ENCODE assay signal across 25 cellular contexts in the genomic region with DNA sequence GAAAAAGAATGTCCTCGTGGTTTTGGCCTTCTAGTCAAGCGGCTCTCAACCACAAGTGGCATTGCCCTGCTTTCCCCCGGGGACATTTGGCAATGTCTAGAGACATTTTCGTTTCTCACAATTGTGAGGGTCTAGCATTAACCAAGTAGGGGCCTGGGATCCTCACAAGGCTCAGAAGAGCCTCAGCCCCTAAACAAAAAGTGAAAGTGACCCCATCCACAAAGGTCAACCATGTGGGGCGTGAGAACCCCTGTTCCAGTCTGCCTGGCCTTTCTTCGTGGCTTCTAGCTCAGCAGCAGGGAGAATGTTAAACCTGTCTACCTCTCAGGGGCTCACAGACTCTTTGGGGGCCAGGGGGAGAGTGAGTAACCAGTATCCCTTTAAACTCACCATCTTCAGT. TPM values are rescaled to one million over a fixed set of nuclear protein-coding genes. Genes with fewer than 3 reads are reported as not detected.
A peak's percentile ranks its signal among the peaks of the same experiment; 100 is the strongest.
DNase-seq lines count a peak whose midpoint lies in the region; ATAC-seq, FAIRE-seq and TF ChIP-seq lines count a peak whose summit lies in the region.
"Had no signal": no experiment of that assay in that cellular context is flagged by ENCODE, and none has a peak within 500 bp of the region (broad histone marks: within the 10 kb centered on the region; RNA-seq: fewer than 3 reads in every experiment).

No MANE protein-coding gene starts in this region.

- DNase-seq in right cardiac atrium, result peak in 2 of 3 donors; percentile 2 to 27
- no peak for DNase-seq in right atrium auricular region (ENCODE audit: low spot score)
- DNase-seq in GM12865 (ENCODE audit: low read depth), result peak; percentile 36
- no peak for DNase-seq in GM12878 (ENCODE audit: low read depth, low spot score)
- no peak for DNase-seq in glomerular visceral epithelial cell (ENCODE audit: extremely low spot score)
- DNase-seq in body of pancreas, result no peak
- no peak for DNase-seq in NCI-H2029 treated with DMSO at 0.1 percent for 48 hours (lab: John Stamatoyannopoulos, UW)
- DNase-seq: Caco-2; CD8-positive, alpha-beta T cell; DMS 273 treated with DMSO at 0.1 percent for 48 hours; DND-41; Karpas-422; NCI-H1105; NCI-H1436 treated with DMSO at 0.1 percent for 48 hours; NCI-H1930; NCI-H446; NCI-H524 treated with DMSO at 0.1 percent for 48 hours; NCI-H774; PC-3; SK-N-SH; SW 1271 had no signal

- no peak for FAIRE-seq in GM12878 (lab: Jason Lieb, UNC)
- FAIRE-seq: A204.1, H54, HepG2 had no signal

- H3K4me3 ChIP-seq in right cardiac atrium (ENCODE audit: low read length) (no peak overlapping the region), right atrium auricular region (no peak overlapping the region), GM12865 (ENCODE audit: low read depth, low read length) (no peak overlapping the region), GM12878 (no peak overlapping the region), body of pancreas (no peak overlapping the region)

- BruUV-seq in GM12878 (replicated peaks; lab: Mats Ljungman, UMichigan), result no TSS peak

- TF ChIP-seq CTCF in right atrium auricular region (IDR thresholded peaks at IDR 0.05) (no peak), GM12865 (IDR thresholded peaks at IDR 0.05; ENCODE audit: insufficient read depth, low read depth, low read length, missing control alignments) (no peak), GM12878 (IDR thresholded peaks at IDR 0.05 in 2 of 3, conservative IDR thresholded peaks at IDR 0.05 in 1 of 3; ENCODE audit: control insufficient read depth in 2 of 3, extremely low read depth in 1 of 3, insufficient read depth in 1 of 3, low read depth in 3 of 3, low read length in 3 of 3) (no peak), body of pancreas (IDR thresholded peaks at IDR 0.05) (no peak)

- ATAC-seq in right cardiac atrium (no peak), GM12878 (peak; percentile 40), body of pancreas (no peak)
- ATAC-seq: CD8-positive, alpha-beta T cell had no signal

- no peak for TF ChIP-seq RAD21 in GM12878 (IDR thresholded peaks at IDR 0.05; ENCODE audit: insufficient read depth, low read depth, low read length)

- TF ChIP-seq POLR2A in GM12878 (IDR thresholded peaks at IDR 0.05; ENCODE audit: low read depth, low read length) (no peak), body of pancreas (IDR thresholded peaks at IDR 0.05) (no peak)

- RAD21 ChIA-PET in GM12878 (lab: Charles Lee; ENCODE audit: unreplicated experiment), result no interaction called here

- H3K36me3 ChIP-seq in right atrium auricular region (no peaks in the 10 kb centered on the region), GM12878 (ENCODE audit: control insufficient read depth in 2 of 2, insufficient read depth in 2 of 2, low read length in 1 of 2) (no peaks in the 10 kb centered on the region), body of pancreas (replicated peaks in 1 of 2; ENCODE audit: insufficient read depth in 1 of 2, low read depth in 2 of 2) (no peaks in the 10 kb centered on the region)

- H3K4me2 ChIP-seq in GM12878 (ENCODE audit: control insufficient read depth, insufficient read depth), result peak overlapping the region; percentile 13; the same call in 1 of the 2 replicates
- H3K4me2 ChIP-seq: SK-N-SH had no signal

- in situ Hi-C loops in GM12878 (cut with MboI), result loop anchor here (5.0 to 10.0 kb wide), 2 partner anchors 34 to 924 kb away; no protein-coding TSS in a partner anchor

- CTCF ChIA-PET in GM12878 (lab: Yijun Ruan, JAX), result interaction anchor here (1.0 to 6.7 kb wide), 4 partner anchors 13 to 109 kb away, joined by 3 to 68 read pairs (median 3); no protein-coding TSS in a partner anchor

- no peaks in the 10 kb centered on the region for H4K20me1 ChIP-seq in GM12878 (ENCODE audit: control insufficient read depth, insufficient read depth)

- H3K27ac ChIP-seq in right cardiac atrium (ENCODE audit: low read length) (no peak overlapping the region), right atrium auricular region (no peak overlapping the region), GM12878 (ENCODE audit: control insufficient read depth, insufficient read depth) (no peak overlapping the region), body of pancreas (no peak overlapping the region)
- H3K27ac ChIP-seq: C4-2B had no signal

- H3K9ac ChIP-seq in GM12878 (ENCODE audit: control insufficient read depth, insufficient read depth, low read length), result no peak overlapping the region
- H3K9ac ChIP-seq: SK-N-SH had no signal

- intact Hi-C loops in right cardiac atrium (cut with DNase I) (no loop called here), GM12878 (cut with micrococcal nuclease; ENCODE audit: unreplicated experiment) (loop anchor here (2.0 kb wide), 1 partner anchor 108 kb away; no protein-coding TSS in a partner anchor), body of pancreas (cut with DNase I) (no loop called here)

- H2AFZ ChIP-seq in GM12878 (ENCODE audit: control insufficient read depth, low read depth, low read length), result peak overlapping the region; percentile 10; the same call in 1 of the 2 replicates

- H3K9me3 ChIP-seq in right cardiac atrium (ENCODE audit: control insufficient read depth, low read length), result no peaks in the 10 kb centered on the region
- H3K9me3 ChIP-seq in right atrium auricular region, result no peaks in the 10 kb centered on the region
- H3K9me3 ChIP-seq in GM12878 (replicated peaks; ENCODE audit: control insufficient read depth, insufficient read depth, low read length), result no peaks in the 10 kb centered on the region
- no peaks in the 10 kb centered on the region for H3K9me3 ChIP-seq in body of pancreas
- H3K9me3 ChIP-seq: Caco-2, SK-N-SH had no signal

- no peaks in the 10 kb centered on the region for H3K27me3 ChIP-seq in right cardiac atrium (ENCODE audit: control insufficient read depth, insufficient read depth)
- no peaks in the 10 kb centered on the region for H3K27me3 ChIP-seq in right atrium auricular region
- peaks cover 3 to 7% of the 10 kb centered on the region in 2 experiments for H3K27me3 ChIP-seq in GM12878 (replicated peaks in 1 of 2; ENCODE audit: control insufficient read depth in 2 of 2, insufficient read depth in 2 of 2, low read length in 1 of 2)
- H3K27me3 ChIP-seq in body of pancreas, result peaks cover 0 to 5% of the 10 kb centered on the region in 2 donors

- SMC1A ChIA-PET in GM12878 (lab: Charles Lee; ENCODE audit: uncharacterized antibody, unreplicated experiment), result no interaction called here

- H3K79me2 ChIP-seq in GM12878 (ENCODE audit: control insufficient read depth, insufficient read depth, low read length), result peaks cover 2% of the 10 kb centered on the region

- H3K4me1 ChIP-seq in right cardiac atrium (ENCODE audit: control insufficient read depth, insufficient read depth, low read length) (no peaks in the 10 kb centered on the region), right atrium auricular region (peaks cover 0 to 12% of the 10 kb centered on the region in 2 donors), GM12878 (ENCODE audit: control insufficient read depth, insufficient read depth, low read length) (peaks cover 4% of the 10 kb centered on the region; the same call in 1 of the 2 replicates), body of pancreas (peaks cover 5% of the 10 kb centered on the region)

- 78% methylated on average over 6 of the region's 6 CpGs for WGBS in right cardiac atrium
- 19% methylated on average over 6 of the region's 6 CpGs for WGBS in GM12878 (ENCODE audit: insufficient coverage, insufficient replicate concordance, low lambda C conversion rate, missing lambda C conversion rate)
- WGBS in body of pancreas, 2 donors, result 63 to 80% methylated on average over 2 to 6 of the region's 6 CpGs

- TF ChIP-seq EP300 in GM12878 (IDR thresholded peaks at IDR 0.05; ENCODE audit: borderline replicate concordance in 1 of 2, control insufficient read depth in 1 of 2, low read depth in 2 of 2, low read length in 2 of 2), result no peak

- POLR2A ChIA-PET in GM12878 (lab: Charles Lee), result interaction anchor here (0.5 kb wide), 1 partner anchor 12 kb away, joined by 3 read pairs; no protein-coding TSS in a partner anchor

RNA-seq across cellular contexts. Expression of a gene that starts 4.8 kb away (rescaled TPM):
- total RNA-seq in right cardiac atrium, result 100 to 1,000 TPM; 647 to 821 (median 732) TPM
- 1,420 TPM for polyA plus RNA-seq in right cardiac atrium
- 100 to 1,000 TPM; 212 to 310 TPM for total RNA-seq in right atrium auricular region
- 157 and 160 TPM in 2 replicates for total RNA-seq in GM12878 (2013; cell fraction: nucleolus; rRNA removed)
- total RNA-seq in GM12878 (2014; rRNA removed), result 3,474 and 3,658 TPM in 2 replicates
- total RNA-seq in GM12878 (2014; rRNA removed; fragmentation: Illumina TruSeq; extraction: Trizol), result 2,756 and 2,777 TPM in 2 replicates
- total RNA-seq in GM12878 (2021), result 1,318 and 1,414 TPM in 2 replicates
- 1,426 TPM for polyA plus RNA-seq in GM12878 (2011; ENCODE audit: low read depth)
- polyA plus RNA-seq in GM12878 (2011; rRNA removed), result 1,375 and 1,634 TPM in 2 replicates
- 350 and 2,010 TPM in 2 replicates for polyA plus RNA-seq in GM12878 (2011; cell fraction: cytosol; rRNA removed)
- polyA plus RNA-seq in GM12878 (2011; cell fraction: nucleus; rRNA removed), result 901 and 1,479 TPM in 2 replicates
- 5,418 and 5,579 TPM in 2 replicates for polyA plus RNA-seq in GM12878 (2012)
- polyA plus RNA-seq in GM12878 (2014; fragmentation: Illumina TruSeq; extraction: Trizol), result 1,052 and 1,828 TPM in 2 replicates
- polyA plus RNA-seq in GM12878 (2014; fragmentation: Nextera tagmentation; extraction: Ambion mirVana), result 1,000 to 10,000 TPM; 2,918 to 3,855 TPM
- polyA plus RNA-seq in GM12878 (2014; rRNA removed), result 4,938 and 5,822 TPM in 2 replicates
- polyA plus RNA-seq in GM12878 (2016; fragmentation: Nextera tagmentation; extraction: Ambion mirVana), result 1,000 to 10,000 TPM; 2,421 to 2,570 TPM
- 1,625 and 2,002 TPM in 2 replicates for polyA minus RNA-seq in GM12878 (2011; rRNA and poly(A)+ RNA removed)
- 442 and 456 TPM in 2 replicates for polyA minus RNA-seq in GM12878 (2011; cell fraction: cytosol; rRNA and poly(A)+ RNA removed)
- 137 and 144 TPM in 2 replicates for polyA minus RNA-seq in GM12878 (2011; cell fraction: nucleus; rRNA and poly(A)+ RNA removed)
- 100 to 1,000 TPM; 141 to 156 TPM for total RNA-seq in body of pancreas

RNA-seq across cellular contexts. Expression of a gene that starts 14.7 kb away (rescaled TPM):
- 10 to 100 TPM; 16.7 to 30.4 (median 24.9) TPM for total RNA-seq in right cardiac atrium
- 15.5 TPM for polyA plus RNA-seq in right cardiac atrium
- total RNA-seq in right atrium auricular region, result 10 to 100 TPM; 18.2 to 26.0 TPM
- total RNA-seq in GM12878 (2013; cell fraction: nucleolus; rRNA removed), result 149 and 160 TPM in 2 replicates
- total RNA-seq in GM12878 (2014; rRNA removed), result 9.7 and 10.7 TPM in 2 replicates
- total RNA-seq in GM12878 (2014; rRNA removed; fragmentation: Illumina TruSeq; extraction: Trizol), result 4.2 and 4.4 TPM in 2 replicates
- total RNA-seq in GM12878 (2021), result 7.7 and 8.5 TPM in 2 replicates
- polyA plus RNA-seq in GM12878 (2011; ENCODE audit: low read depth), result 2.5 TPM
- polyA plus RNA-seq in GM12878 (2011; rRNA removed), result 14.1 and 25.2 TPM in 2 replicates
- polyA plus RNA-seq in GM12878 (2011; cell fraction: cytosol; rRNA removed), result 24.7 and 32.7 TPM in 2 replicates
- 99.0 and 109 TPM in 2 replicates for polyA plus RNA-seq in GM12878 (2011; cell fraction: nucleus; rRNA removed)
- polyA plus RNA-seq in GM12878 (2012), result 3.8 and 5.7 TPM in 2 replicates
- polyA plus RNA-seq in GM12878 (2014; fragmentation: Illumina TruSeq; extraction: Trizol), result 5.8 and 6.6 TPM in 2 replicates
- polyA plus RNA-seq in GM12878 (2014; fragmentation: Nextera tagmentation; extraction: Ambion mirVana), result under 1 TPM; 0.26 to 0.47 TPM
- polyA plus RNA-seq in GM12878 (2014; rRNA removed), result 9.9 and 10.4 TPM in 2 replicates
- polyA plus RNA-seq in GM12878 (2016; fragmentation: Nextera tagmentation; extraction: Ambion mirVana), result 1 to 10 TPM; 6.5 to 6.7 TPM
- polyA minus RNA-seq in GM12878 (2011; rRNA and poly(A)+ RNA removed), result 24.1 and 32.2 TPM in 2 replicates
- 5.4 and 7.2 TPM in 2 replicates for polyA minus RNA-seq in GM12878 (2011; cell fraction: cytosol; rRNA and poly(A)+ RNA removed)
- polyA minus RNA-seq in GM12878 (2011; cell fraction: nucleus; rRNA and poly(A)+ RNA removed), result 20.9 and 23.5 TPM in 2 replicates
- total RNA-seq in body of pancreas, result 10 to 100 TPM in 1 of 2 donors, 1 to 10 TPM in 1; 8.0 to 14.8 TPM

Comparison
In these comparisons a context has a peak if more than half of its experiments do, and no peak if none do; other contexts are left out.
1. DNase-seq: peak in right cardiac atrium (2 of 3) and GM12865 (single experiment); none in right atrium auricular region (single experiment), GM12878 (single experiment), glomerular visceral epithelial cell (single experiment), body of pancreas (0 of 4) and NCI-H2029 treated with DMSO at 0.1 percent for 48 hours (single experiment).